In the genomic region with DNA sequence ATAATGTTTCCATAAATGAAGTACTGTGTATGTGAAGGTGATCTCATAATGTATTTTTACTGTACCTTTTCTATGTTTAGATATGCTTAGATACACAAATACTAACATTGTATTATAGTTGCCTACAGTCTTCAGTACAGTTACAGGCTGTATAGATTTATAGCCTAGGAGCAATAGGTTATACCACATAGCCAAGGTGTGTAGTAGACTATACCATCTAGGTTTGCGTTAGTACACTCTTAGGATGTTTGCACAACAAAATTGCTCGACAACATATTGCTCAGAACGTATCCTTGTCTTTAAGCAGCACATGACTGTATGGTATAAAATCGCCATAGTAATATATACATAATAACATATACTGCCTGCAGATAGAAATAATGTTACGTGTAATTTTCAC, we compare ENCODE assay signal across 30 cellular contexts.
"Had no signal": no experiment of that assay in that cellular context is flagged by ENCODE, and none has a peak within 500 bp of the region (broad histone marks: within the 10 kb centered on the region; RNA-seq: fewer than 3 reads in every experiment).

No MANE protein-coding gene starts in this region.

- H3K27ac ChIP-seq: esophagus muscularis mucosa, foreskin keratinocyte, heart right ventricle, left lung, lower lobe of right lung, ovary, stomach, thyroid gland had no signal

- ATAC-seq: activated CD4-positive, alpha-beta T cell treated with anti-CD3 and anti-CD28 coated beads for 36 hours; activated CD8-positive, alpha-beta memory T cell treated with anti-CD3 and anti-CD28 coated beads, Interleukin-2, amount 10 ng/mL, durations not matched to agents 7 days and 5 days; activated CD8-positive, alpha-beta T cell treated with anti-CD3 and anti-CD28 coated beads, Interleukin-2, amount 10 ng/mL, durations not matched to agents 7 days and 5 days; foreskin keratinocyte; left lung; lower lobe of right lung; stimulated activated memory B cell treated with anti-CD40 and anti-IgM and Interleukin-4, amounts not matched to agents 10 μg/mL and 1 μg/mL and 100 μg/mL, for 72 hours had no signal

- DNase-seq: activated CD4-positive, alpha-beta T cell treated with anti-CD3 and anti-CD28 coated beads for 36 hours; activated CD4-positive, CD25-positive, alpha-beta regulatory T cell; activated CD8-positive, alpha-beta memory T cell treated with anti-CD3 and anti-CD28 coated beads, Interleukin-2, amount 10 ng/mL, durations not matched to agents 7 days and 5 days; activated CD8-positive, alpha-beta T cell treated with anti-CD3 and anti-CD28 coated beads, Interleukin-2, amount 10 ng/mL, durations not matched to agents 7 days and 5 days; activated effector memory CD4-positive, alpha-beta T cell treated with Interleukin-2 at 50 U/mL for 16 hours; activated naive CD4-positive, alpha-beta T cell treated with anti-CD3 and anti-CD28 coated beads for 36 hours; amniotic stem cell; endodermal cell; foreskin keratinocyte; heart right ventricle; kidney glomerular epithelial cell; left lung; lower lobe of right lung; mesenchymal stem cell; ovary; retina; stimulated activated CD4-positive, alpha-beta T cell treated with anti-CD3 and anti-CD28 coated beads, Interleukin-1b, Interleukin-23, amount 100 ng/mL, for 48 hours; stimulated activated CD4-positive, alpha-beta T cell treated with anti-CD3 and anti-CD28 coated beads, Interleukin-4, amount 100 ng/mL, for 4 hours; stimulated activated CD8-positive, alpha-beta memory T cell treated with anti-CD3 and anti-CD28 coated beads, Interleukin-4, amount 100 ng/mL, for 48 hours; stomach; T-helper 1 cell; thyroid gland had no signal

- H3K36me3 ChIP-seq: ovary, thyroid gland had no signal

- H3K27ac Mint-ChIP-seq: activated CD4-positive, alpha-beta T cell treated with anti-CD3 and anti-CD28 coated beads for 36 hours; activated CD8-positive, alpha-beta memory T cell treated with anti-CD3 and anti-CD28 coated beads, Interleukin-2, amount 10 ng/mL, durations not matched to agents 7 days and 5 days; activated naive CD4-positive, alpha-beta T cell treated with anti-CD3 and anti-CD28 coated beads for 36 hours; dendritic cell treated with granulocyte-macrophage colony-stimulating factor and Interleukin-4, amounts not matched to agents 40 ng/mL and 50 ng/mL, for 4 days; endodermal cell; nephron; stimulated activated memory B cell treated with anti-CD40 and anti-IgM and Interleukin-4, amounts not matched to agents 10 μg/mL and 1 μg/mL and 100 μg/mL, for 72 hours had no signal

- FAIRE-seq: astrocyte had no signal

- H3K9me3 Mint-ChIP-seq: activated naive CD4-positive, alpha-beta T cell treated with anti-CD3 and anti-CD28 coated beads for 36 hours; central memory CD8-positive, alpha-beta T cell; dendritic cell treated with granulocyte-macrophage colony-stimulating factor and Interleukin-4, amounts not matched to agents 40 ng/mL and 50 ng/mL, for 4 days; endodermal cell; nephron; stimulated activated memory B cell treated with anti-CD40 and anti-IgM and Interleukin-4, amounts not matched to agents 10 μg/mL and 1 μg/mL and 100 μg/mL, for 72 hours had no signal

- H3K4me3 ChIP-seq: esophagus muscularis mucosa, heart right ventricle, left lung, lower lobe of right lung, ovary, smooth muscle cell, stomach, thyroid gland had no signal

- H3K9me3 ChIP-seq: esophagus muscularis mucosa, heart right ventricle, left lung, lower lobe of right lung, ovary, stomach, thyroid gland had no signal

- H3K27me3 Mint-ChIP-seq: activated CD4-positive, alpha-beta T cell treated with anti-CD3 and anti-CD28 coated beads for 36 hours; activated CD8-positive, alpha-beta memory T cell treated with anti-CD3 and anti-CD28 coated beads, Interleukin-2, amount 10 ng/mL, durations not matched to agents 7 days and 5 days; central memory CD8-positive, alpha-beta T cell; dendritic cell treated with granulocyte-macrophage colony-stimulating factor and Interleukin-4, amounts not matched to agents 40 ng/mL and 50 ng/mL, for 4 days; progenitor cell of endocrine pancreas; stimulated activated memory B cell treated with anti-CD40 and anti-IgM and Interleukin-4, amounts not matched to agents 10 μg/mL and 1 μg/mL and 100 μg/mL, for 72 hours had no signal

- H3K4me3 Mint-ChIP-seq: activated CD4-positive, alpha-beta T cell treated with anti-CD3 and anti-CD28 coated beads for 36 hours; activated CD8-positive, alpha-beta memory T cell treated with anti-CD3 and anti-CD28 coated beads, Interleukin-2, amount 10 ng/mL, durations not matched to agents 7 days and 5 days; activated CD8-positive, alpha-beta T cell treated with anti-CD3 and anti-CD28 coated beads, Interleukin-2, amount 10 ng/mL, durations not matched to agents 7 days and 5 days; activated naive CD4-positive, alpha-beta T cell treated with anti-CD3 and anti-CD28 coated beads for 36 hours; dendritic cell treated with granulocyte-macrophage colony-stimulating factor and Interleukin-4, amounts not matched to agents 40 ng/mL and 50 ng/mL, for 4 days; endodermal cell; nephron; stimulated activated memory B cell treated with anti-CD40 and anti-IgM and Interleukin-4, amounts not matched to agents 10 μg/mL and 1 μg/mL and 100 μg/mL, for 72 hours had no signal

- H3K27me3 ChIP-seq: esophagus muscularis mucosa, foreskin keratinocyte, heart right ventricle, left lung, ovary, stomach, thyroid gland had no signal
